1 cellular context compared by ENCODE assay signal in the genomic region with DNA sequence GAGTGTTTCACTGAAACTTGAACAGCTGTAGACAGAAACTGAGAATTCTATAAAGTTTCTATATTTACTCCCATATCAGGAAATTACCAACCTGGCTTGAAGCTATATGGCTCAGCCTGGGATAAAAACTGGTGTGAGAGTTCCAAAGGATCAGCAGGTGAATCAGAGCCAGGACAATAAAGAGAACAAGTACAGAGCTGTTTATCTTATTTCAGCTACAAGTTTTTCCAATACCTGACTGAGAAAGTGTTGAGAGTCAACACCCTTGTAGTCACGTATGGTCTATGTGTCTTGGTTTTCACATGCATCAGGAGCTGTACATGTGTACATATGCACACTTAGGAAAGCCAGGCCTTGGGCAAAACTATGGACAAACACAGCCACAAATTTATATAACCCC.
TF ChIP-seq lines count a peak whose summit lies in the region.

No MANE protein-coding gene starts in this region.

TF ChIP-seq in liver, 16 proteins besides CTCF, POLR2A, EP300 and RAD21 (continued from another document):
- TF ChIP-seq, protein P1, sequence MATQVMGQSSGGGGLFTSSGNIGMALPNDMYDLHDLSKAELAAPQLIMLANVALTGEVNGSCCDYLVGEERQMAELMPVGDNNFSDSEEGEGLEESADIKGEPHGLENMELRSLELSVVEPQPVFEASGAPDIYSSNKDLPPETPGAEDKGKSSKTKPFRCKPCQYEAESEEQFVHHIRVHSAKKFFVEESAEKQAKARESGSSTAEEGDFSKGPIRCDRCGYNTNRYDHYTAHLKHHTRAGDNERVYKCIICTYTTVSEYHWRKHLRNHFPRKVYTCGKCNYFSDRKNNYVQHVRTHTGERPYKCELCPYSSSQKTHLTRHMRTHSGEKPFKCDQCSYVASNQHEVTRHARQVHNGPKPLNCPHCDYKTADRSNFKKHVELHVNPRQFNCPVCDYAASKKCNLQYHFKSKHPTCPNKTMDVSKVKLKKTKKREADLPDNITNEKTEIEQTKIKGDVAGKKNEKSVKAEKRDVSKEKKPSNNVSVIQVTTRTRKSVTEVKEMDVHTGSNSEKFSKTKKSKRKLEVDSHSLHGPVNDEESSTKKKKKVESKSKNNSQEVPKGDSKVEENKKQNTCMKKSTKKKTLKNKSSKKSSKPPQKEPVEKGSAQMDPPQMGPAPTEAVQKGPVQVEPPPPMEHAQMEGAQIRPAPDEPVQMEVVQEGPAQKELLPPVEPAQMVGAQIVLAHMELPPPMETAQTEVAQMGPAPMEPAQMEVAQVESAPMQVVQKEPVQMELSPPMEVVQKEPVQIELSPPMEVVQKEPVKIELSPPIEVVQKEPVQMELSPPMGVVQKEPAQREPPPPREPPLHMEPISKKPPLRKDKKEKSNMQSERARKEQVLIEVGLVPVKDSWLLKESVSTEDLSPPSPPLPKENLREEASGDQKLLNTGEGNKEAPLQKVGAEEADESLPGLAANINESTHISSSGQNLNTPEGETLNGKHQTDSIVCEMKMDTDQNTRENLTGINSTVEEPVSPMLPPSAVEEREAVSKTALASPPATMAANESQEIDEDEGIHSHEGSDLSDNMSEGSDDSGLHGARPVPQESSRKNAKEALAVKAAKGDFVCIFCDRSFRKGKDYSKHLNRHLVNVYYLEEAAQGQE (IDR thresholded peaks at IDR 0.05), result no peak
- TF ChIP-seq RXRA (IDR thresholded peaks at IDR 0.05) (no peak), FOXA1 (IDR thresholded peaks at IDR 0.05) (no peak), NR2F2 (IDR thresholded peaks at IDR 0.05) (no peak), FOXA2 (IDR thresholded peaks at IDR 0.05) (no peak), MAX (IDR thresholded peaks at IDR 0.05) (no peak), GABPA (IDR thresholded peaks at IDR 0.05 in 1 of 2, conservative IDR thresholded peaks at IDR 0.05 in 1 of 2) (no peak), HNF4A (conservative IDR thresholded peaks at IDR 0.05) (no peak), ATF3 (IDR thresholded peaks at IDR 0.05) (no peak), JUND (IDR thresholded peaks at IDR 0.05) (no peak), YY1 (IDR thresholded peaks at IDR 0.05) (no peak)
